In the genomic region with DNA sequence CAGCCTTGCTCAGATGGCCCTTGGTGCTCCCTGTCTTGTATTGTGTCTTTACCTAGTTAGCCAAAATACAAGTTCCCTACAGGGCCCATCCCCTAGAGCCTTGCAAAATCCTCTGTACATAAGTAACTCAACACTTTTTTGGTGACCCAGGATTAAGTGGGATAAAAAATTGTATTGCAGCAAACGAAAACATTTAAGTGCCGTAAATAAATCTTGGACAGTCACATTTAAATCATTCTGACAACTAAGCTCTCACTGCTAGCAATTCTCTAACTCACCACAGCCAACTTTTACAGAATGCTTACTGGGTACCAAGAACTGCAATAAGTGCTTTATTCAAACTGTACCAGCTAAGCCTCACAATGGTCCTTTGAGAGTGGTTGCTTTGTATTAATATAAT, we compare ENCODE assay signal across 21 cellular contexts.
"Had no signal": no experiment of that assay in that cellular context is flagged by ENCODE, and none has a peak within 500 bp of the region (broad histone marks: within the 10 kb centered on the region; RNA-seq: fewer than 3 reads in every experiment).

No MANE protein-coding gene starts in this region.

- H3K27ac ChIP-seq: heart left ventricle, parathyroid adenoma, SK-N-MC, spleen had no signal

- H3K9me3 Mint-ChIP-seq: activated CD4-positive, alpha-beta T cell treated with anti-CD3 and anti-CD28 coated beads, Interleukin-2, amount 10 ng/mL, durations not matched to agents 24 days and 14 days; activated CD8-positive, alpha-beta T cell treated with anti-CD3 and anti-CD28 coated beads for 36 hours; memory B cell had no signal

- H3K4me3 ChIP-seq: heart left ventricle, SK-N-MC, spleen, upper lobe of left lung had no signal

- H3K4me1 ChIP-seq: parathyroid adenoma had no signal

- H3K27me3 ChIP-seq: heart left ventricle, spleen, upper lobe of left lung had no signal

- DNase-seq: activated CD4-positive, alpha-beta T cell treated with anti-CD3 and anti-CD28 coated beads, Interleukin-2, amount 10 ng/mL, durations not matched to agents 24 days and 14 days; activated CD8-positive, alpha-beta memory T cell treated with anti-CD3 and anti-CD28 coated beads, Interleukin-2, amount 10 ng/mL, durations not matched to agents 7 days and 5 days; activated CD8-positive, alpha-beta T cell treated with anti-CD3 and anti-CD28 coated beads for 36 hours; activated gamma-delta T cell treated with Interleukin-2 at 50 U/mL for 16 hours; activated T-cell treated with anti-CD3 and anti-CD28 coated beads for 4 hours; cerebellar nuclear complex; effector CD4-positive, alpha-beta T cell; heart left ventricle; islet precursor cell; left cardiac atrium; nucleus accumbens; retina; spleen; stimulated activated CD4-positive, alpha-beta T cell treated with anti-CD3 and anti-CD28 coated beads, Interleukin-4, amount 100 ng/mL, for 24 hours; stimulated activated naive CD4-positive, alpha-beta T cell treated with Interleukin-2 at 50 U/mL for 16 hours; upper lobe of left lung had no signal

- H3K36me3 ChIP-seq: spleen had no signal

- H3K9me3 ChIP-seq: heart left ventricle, spleen, upper lobe of left lung had no signal

- H3K27me3 Mint-ChIP-seq: activated CD4-positive, alpha-beta T cell treated with anti-CD3 and anti-CD28 coated beads, Interleukin-2, amount 10 ng/mL, durations not matched to agents 24 days and 14 days; activated CD8-positive, alpha-beta memory T cell treated with anti-CD3 and anti-CD28 coated beads, Interleukin-2, amount 10 ng/mL, durations not matched to agents 7 days and 5 days; activated CD8-positive, alpha-beta T cell treated with anti-CD3 and anti-CD28 coated beads for 36 hours had no signal

- H3K4me3 Mint-ChIP-seq: activated CD4-positive, alpha-beta T cell treated with anti-CD3 and anti-CD28 coated beads, Interleukin-2, amount 10 ng/mL, durations not matched to agents 24 days and 14 days; activated CD8-positive, alpha-beta memory T cell treated with anti-CD3 and anti-CD28 coated beads, Interleukin-2, amount 10 ng/mL, durations not matched to agents 7 days and 5 days; activated CD8-positive, alpha-beta T cell treated with anti-CD3 and anti-CD28 coated beads for 36 hours; memory B cell; nephron had no signal

- ATAC-seq: activated CD8-positive, alpha-beta memory T cell treated with anti-CD3 and anti-CD28 coated beads, Interleukin-2, amount 10 ng/mL, durations not matched to agents 7 days and 5 days; activated CD8-positive, alpha-beta T cell treated with anti-CD3 and anti-CD28 coated beads for 36 hours; activated naive CD4-positive, alpha-beta T cell treated with anti-CD3 and anti-CD28 coated beads, Interleukin-2, amount 50 U/mL, for 72 hours; heart left ventricle; left cardiac atrium had no signal

- H3K27ac Mint-ChIP-seq: activated CD4-positive, alpha-beta T cell treated with anti-CD3 and anti-CD28 coated beads, Interleukin-2, amount 10 ng/mL, durations not matched to agents 24 days and 14 days; activated CD8-positive, alpha-beta memory T cell treated with anti-CD3 and anti-CD28 coated beads, Interleukin-2, amount 10 ng/mL, durations not matched to agents 7 days and 5 days; activated CD8-positive, alpha-beta T cell treated with anti-CD3 and anti-CD28 coated beads for 36 hours; activated naive CD4-positive, alpha-beta T cell treated with anti-CD3 and anti-CD28 coated beads, Interleukin-2, amount 50 U/mL, for 72 hours; memory B cell; nephron had no signal

- H3K9ac ChIP-seq: parathyroid adenoma had no signal

- H3K36me3 Mint-ChIP-seq: memory B cell had no signal
